ENCODE assay signal across 24 cellular contexts in genomic region chr6:21909321-21909720, GRCh38.
"Had no signal": no experiment of that assay in that cellular context is flagged by ENCODE, and none has a peak within 500 bp of the region (broad histone marks: within the 10 kb centered on the region; RNA-seq: fewer than 3 reads in every experiment).

No MANE protein-coding gene starts in this region.

- H3K4me1 ChIP-seq: lower lobe of right lung had no signal

- H3K27ac ChIP-seq: left lung, lower lobe of right lung, thoracic aorta, vagina had no signal

- H3K27me3 ChIP-seq: left lung, vagina had no signal

- H3K9me3 Mint-ChIP-seq: activated naive CD4-positive, alpha-beta T cell treated with anti-CD3 and anti-CD28 coated beads, Interleukin-2, amount 50 U/mL, for 72 hours; activated T-helper 2 cell treated with anti-CD3 and anti-CD28 coated beads, Interferon-gamma antibody, Interleukin-2, Interleukin-4, amounts not matched to agents 10 μg/mL and 5 μg/mL and 100 μg/mL, durations not matched to agents 14 hours and 24 hours and 36 hours; T-cell had no signal

- H3K27me3 Mint-ChIP-seq: activated CD8-positive, alpha-beta memory T cell treated with anti-CD3 and anti-CD28 coated beads, Interleukin-2, amount 10 ng/mL, durations not matched to agents 7 days and 5 days; central memory CD8-positive, alpha-beta T cell; T-cell had no signal

- H3K36me3 Mint-ChIP-seq: activated CD8-positive, alpha-beta memory T cell treated with anti-CD3 and anti-CD28 coated beads, Interleukin-2, amount 10 ng/mL, durations not matched to agents 7 days and 5 days; activated naive CD4-positive, alpha-beta T cell treated with anti-CD3 and anti-CD28 coated beads, Interleukin-2, amount 50 U/mL, for 72 hours; T-cell had no signal

- H3K27ac Mint-ChIP-seq: activated CD4-positive, alpha-beta T cell treated with anti-CD3 and anti-CD28 coated beads for 36 hours; activated CD8-positive, alpha-beta memory T cell treated with anti-CD3 and anti-CD28 coated beads, Interleukin-2, amount 10 ng/mL, durations not matched to agents 7 days and 5 days; activated CD8-positive, alpha-beta T cell treated with anti-CD3 and anti-CD28 coated beads, Interleukin-2, amount 10 ng/mL, durations not matched to agents 7 days and 5 days; activated naive CD4-positive, alpha-beta T cell treated with anti-CD3 and anti-CD28 coated beads, Interleukin-2, amount 50 U/mL, for 72 hours; activated T-helper 2 cell treated with anti-CD3 and anti-CD28 coated beads, Interferon-gamma antibody, Interleukin-2, Interleukin-4, amounts not matched to agents 10 μg/mL and 5 μg/mL and 100 μg/mL, durations not matched to agents 14 hours and 24 hours and 36 hours; T-cell had no signal

- H3K4me3 Mint-ChIP-seq: activated CD4-positive, alpha-beta T cell treated with anti-CD3 and anti-CD28 coated beads for 36 hours; activated CD8-positive, alpha-beta memory T cell treated with anti-CD3 and anti-CD28 coated beads, Interleukin-2, amount 10 ng/mL, durations not matched to agents 7 days and 5 days; activated CD8-positive, alpha-beta T cell treated with anti-CD3 and anti-CD28 coated beads, Interleukin-2, amount 10 ng/mL, durations not matched to agents 7 days and 5 days; central memory CD8-positive, alpha-beta T cell; T-cell had no signal

- ATAC-seq: activated CD4-positive, alpha-beta T cell treated with anti-CD3 and anti-CD28 coated beads for 36 hours; activated CD8-positive, alpha-beta memory T cell treated with anti-CD3 and anti-CD28 coated beads, Interleukin-2, amount 10 ng/mL, durations not matched to agents 7 days and 5 days; activated CD8-positive, alpha-beta T cell treated with anti-CD3 and anti-CD28 coated beads, Interleukin-2, amount 10 ng/mL, durations not matched to agents 7 days and 5 days; activated naive CD4-positive, alpha-beta T cell treated with anti-CD3 and anti-CD28 coated beads, Interleukin-2, amount 50 U/mL, for 72 hours; left lung; lower lobe of right lung; mucosa of descending colon; T-cell had no signal

- H3K4me1 Mint-ChIP-seq: activated CD8-positive, alpha-beta memory T cell treated with anti-CD3 and anti-CD28 coated beads, Interleukin-2, amount 10 ng/mL, durations not matched to agents 7 days and 5 days; central memory CD8-positive, alpha-beta T cell had no signal

- DNase-seq: activated CD4-positive, alpha-beta T cell treated with anti-CD3 and anti-CD28 coated beads for 36 hours; activated CD4-positive, CD25-positive, alpha-beta regulatory T cell; activated CD8-positive, alpha-beta memory T cell treated with anti-CD3 and anti-CD28 coated beads, Interleukin-2, amount 10 ng/mL, durations not matched to agents 7 days and 5 days; activated CD8-positive, alpha-beta T cell treated with anti-CD3 and anti-CD28 coated beads, Interleukin-2, amount 10 ng/mL, durations not matched to agents 7 days and 5 days; activated T-cell treated with anti-CD3 and anti-CD28 coated beads, Interleukin-2, amount 50 U/mL, for 48 hours; dermis blood vessel endothelial cell; effector CD4-positive, alpha-beta T cell; erythroblast; head of caudate nucleus; hippocampal formation; left lung; lower lobe of right lung; mesenchymal stem cell; mucosa of descending colon; occipital lobe; right cardiac atrium; stimulated activated naive CD4-positive, alpha-beta T cell treated with Interleukin-2 at 50 U/mL for 16 hours; T-cell; trophoblast cell had no signal

- H3K4me3 ChIP-seq: left lung, lower lobe of right lung, mucosa of descending colon, thoracic aorta, vagina had no signal

- H3K36me3 ChIP-seq: left lung, lower lobe of right lung, thoracic aorta, vagina had no signal
